ENCODE assay signal across 1 cellular context in the genomic region with DNA sequence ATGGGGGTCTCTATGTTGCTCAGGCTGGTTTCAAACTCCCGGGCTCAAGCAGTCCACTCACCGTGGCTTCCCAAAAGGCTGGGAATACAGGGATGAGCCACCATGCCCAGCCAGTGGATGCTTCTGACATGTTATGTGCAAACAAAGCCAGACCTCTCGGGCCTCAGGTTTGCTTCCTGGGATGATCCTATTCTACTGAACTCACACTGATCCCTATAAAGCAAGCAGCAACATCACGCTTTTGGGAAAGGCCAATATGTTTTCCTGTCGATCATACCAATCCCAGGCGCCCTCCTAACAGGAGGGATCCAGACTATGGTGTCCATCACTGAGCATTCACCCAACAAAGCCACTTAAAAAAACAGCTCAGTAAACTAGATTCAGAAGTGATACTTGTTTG.
TF ChIP-seq lines count a peak whose summit lies in the region.

No MANE protein-coding gene starts in this region.

TF ChIP-seq in GM23338, 12 proteins besides CTCF, POLR2A, EP300 and RAD21 (continued from another document):
- TF ChIP-seq, protein P1, sequence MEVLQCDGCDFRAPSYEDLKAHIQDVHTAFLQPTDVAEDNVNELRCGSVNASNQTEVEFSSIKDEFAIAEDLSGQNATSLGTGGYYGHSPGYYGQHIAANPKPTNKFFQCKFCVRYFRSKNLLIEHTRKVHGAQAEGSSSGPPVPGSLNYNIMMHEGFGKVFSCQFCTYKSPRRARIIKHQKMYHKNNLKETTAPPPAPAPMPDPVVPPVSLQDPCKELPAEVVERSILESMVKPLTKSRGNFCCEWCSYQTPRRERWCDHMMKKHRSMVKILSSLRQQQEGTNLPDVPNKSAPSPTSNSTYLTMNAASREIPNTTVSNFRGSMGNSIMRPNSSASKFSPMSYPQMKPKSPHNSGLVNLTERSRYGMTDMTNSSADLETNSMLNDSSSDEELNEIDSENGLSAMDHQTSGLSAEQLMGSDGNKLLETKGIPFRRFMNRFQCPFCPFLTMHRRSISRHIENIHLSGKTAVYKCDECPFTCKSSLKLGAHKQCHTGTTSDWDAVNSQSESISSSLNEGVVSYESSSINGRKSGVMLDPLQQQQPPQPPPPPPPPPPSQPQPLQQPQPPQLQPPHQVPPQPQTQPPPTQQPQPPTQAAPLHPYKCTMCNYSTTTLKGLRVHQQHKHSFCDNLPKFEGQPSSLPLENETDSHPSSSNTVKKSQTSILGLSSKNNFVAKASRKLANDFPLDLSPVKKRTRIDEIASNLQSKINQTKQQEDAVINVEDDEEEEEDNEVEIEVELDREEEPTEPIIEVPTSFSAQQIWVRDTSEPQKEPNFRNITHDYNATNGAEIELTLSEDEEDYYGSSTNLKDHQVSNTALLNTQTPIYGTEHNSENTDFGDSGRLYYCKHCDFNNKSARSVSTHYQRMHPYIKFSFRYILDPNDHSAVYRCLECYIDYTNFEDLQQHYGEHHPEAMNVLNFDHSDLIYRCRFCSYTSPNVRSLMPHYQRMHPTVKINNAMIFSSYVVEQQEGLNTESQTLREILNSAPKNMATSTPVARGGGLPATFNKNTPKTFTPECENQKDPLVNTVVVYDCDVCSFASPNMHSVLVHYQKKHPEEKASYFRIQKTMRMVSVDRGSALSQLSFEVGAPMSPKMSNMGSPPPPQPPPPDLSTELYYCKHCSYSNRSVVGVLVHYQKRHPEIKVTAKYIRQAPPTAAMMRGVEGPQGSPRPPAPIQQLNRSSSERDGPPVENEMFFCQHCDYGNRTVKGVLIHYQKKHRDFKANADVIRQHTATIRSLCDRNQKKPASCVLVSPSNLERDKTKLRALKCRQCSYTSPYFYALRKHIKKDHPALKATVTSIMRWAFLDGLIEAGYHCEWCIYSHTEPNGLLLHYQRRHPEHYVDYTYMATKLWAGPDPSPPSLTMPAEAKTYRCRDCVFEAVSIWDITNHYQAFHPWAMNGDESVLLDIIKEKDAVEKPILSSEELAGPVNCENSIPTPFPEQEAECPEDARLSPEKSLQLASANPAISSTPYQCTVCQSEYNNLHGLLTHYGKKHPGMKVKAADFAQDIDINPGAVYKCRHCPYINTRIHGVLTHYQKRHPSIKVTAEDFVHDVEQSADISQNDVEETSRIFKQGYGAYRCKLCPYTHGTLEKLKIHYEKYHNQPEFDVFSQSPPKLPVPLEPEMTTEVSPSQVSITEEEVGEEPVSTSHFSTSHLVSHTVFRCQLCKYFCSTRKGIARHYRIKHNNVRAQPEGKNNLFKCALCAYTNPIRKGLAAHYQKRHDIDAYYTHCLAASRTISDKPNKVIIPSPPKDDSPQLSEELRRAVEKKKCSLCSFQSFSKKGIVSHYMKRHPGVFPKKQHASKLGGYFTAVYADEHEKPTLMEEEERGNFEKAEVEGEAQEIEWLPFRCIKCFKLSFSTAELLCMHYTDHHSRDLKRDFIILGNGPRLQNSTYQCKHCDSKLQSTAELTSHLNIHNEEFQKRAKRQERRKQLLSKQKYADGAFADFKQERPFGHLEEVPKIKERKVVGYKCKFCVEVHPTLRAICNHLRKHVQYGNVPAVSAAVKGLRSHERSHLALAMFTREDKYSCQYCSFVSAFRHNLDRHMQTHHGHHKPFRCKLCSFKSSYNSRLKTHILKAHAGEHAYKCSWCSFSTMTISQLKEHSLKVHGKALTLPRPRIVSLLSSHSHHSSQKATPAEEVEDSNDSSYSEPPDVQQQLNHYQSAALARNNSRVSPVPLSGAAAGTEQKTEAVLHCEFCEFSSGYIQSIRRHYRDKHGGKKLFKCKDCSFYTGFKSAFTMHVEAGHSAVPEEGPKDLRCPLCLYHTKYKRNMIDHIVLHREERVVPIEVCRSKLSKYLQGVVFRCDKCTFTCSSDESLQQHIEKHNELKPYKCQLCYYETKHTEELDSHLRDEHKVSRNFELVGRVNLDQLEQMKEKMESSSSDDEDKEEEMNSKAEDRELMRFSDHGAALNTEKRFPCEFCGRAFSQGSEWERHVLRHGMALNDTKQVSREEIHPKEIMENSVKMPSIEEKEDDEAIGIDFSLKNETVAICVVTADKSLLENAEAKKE (CRISPR knock-in tag; IDR thresholded peaks at IDR 0.05), result no peak
- TF ChIP-seq STAT1 (IDR thresholded peaks at IDR 0.05; ENCODE audit: unreplicated experiment) (no peak), ZNF114 (CRISPR knock-in tag; IDR thresholded peaks at IDR 0.05) (no peak), CREB1 (CRISPR knock-in tag; IDR thresholded peaks at IDR 0.05; ENCODE audit: low read depth) (no peak), POLR2AphosphoS5 (IDR thresholded peaks at IDR 0.05; ENCODE audit: low read depth) (no peak)
- TF ChIP-seq, protein P2, sequence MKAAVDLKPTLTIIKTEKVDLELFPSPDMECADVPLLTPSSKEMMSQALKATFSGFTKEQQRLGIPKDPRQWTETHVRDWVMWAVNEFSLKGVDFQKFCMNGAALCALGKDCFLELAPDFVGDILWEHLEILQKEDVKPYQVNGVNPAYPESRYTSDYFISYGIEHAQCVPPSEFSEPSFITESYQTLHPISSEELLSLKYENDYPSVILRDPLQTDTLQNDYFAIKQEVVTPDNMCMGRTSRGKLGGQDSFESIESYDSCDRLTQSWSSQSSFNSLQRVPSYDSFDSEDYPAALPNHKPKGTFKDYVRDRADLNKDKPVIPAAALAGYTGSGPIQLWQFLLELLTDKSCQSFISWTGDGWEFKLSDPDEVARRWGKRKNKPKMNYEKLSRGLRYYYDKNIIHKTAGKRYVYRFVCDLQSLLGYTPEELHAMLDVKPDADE (IDR thresholded peaks at IDR 0.05), result no peak
- TF ChIP-seq, protein P3, sequence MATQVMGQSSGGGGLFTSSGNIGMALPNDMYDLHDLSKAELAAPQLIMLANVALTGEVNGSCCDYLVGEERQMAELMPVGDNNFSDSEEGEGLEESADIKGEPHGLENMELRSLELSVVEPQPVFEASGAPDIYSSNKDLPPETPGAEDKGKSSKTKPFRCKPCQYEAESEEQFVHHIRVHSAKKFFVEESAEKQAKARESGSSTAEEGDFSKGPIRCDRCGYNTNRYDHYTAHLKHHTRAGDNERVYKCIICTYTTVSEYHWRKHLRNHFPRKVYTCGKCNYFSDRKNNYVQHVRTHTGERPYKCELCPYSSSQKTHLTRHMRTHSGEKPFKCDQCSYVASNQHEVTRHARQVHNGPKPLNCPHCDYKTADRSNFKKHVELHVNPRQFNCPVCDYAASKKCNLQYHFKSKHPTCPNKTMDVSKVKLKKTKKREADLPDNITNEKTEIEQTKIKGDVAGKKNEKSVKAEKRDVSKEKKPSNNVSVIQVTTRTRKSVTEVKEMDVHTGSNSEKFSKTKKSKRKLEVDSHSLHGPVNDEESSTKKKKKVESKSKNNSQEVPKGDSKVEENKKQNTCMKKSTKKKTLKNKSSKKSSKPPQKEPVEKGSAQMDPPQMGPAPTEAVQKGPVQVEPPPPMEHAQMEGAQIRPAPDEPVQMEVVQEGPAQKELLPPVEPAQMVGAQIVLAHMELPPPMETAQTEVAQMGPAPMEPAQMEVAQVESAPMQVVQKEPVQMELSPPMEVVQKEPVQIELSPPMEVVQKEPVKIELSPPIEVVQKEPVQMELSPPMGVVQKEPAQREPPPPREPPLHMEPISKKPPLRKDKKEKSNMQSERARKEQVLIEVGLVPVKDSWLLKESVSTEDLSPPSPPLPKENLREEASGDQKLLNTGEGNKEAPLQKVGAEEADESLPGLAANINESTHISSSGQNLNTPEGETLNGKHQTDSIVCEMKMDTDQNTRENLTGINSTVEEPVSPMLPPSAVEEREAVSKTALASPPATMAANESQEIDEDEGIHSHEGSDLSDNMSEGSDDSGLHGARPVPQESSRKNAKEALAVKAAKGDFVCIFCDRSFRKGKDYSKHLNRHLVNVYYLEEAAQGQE (IDR thresholded peaks at IDR 0.05; ENCODE audit: unreplicated experiment), result no peak
